In the genomic region with DNA sequence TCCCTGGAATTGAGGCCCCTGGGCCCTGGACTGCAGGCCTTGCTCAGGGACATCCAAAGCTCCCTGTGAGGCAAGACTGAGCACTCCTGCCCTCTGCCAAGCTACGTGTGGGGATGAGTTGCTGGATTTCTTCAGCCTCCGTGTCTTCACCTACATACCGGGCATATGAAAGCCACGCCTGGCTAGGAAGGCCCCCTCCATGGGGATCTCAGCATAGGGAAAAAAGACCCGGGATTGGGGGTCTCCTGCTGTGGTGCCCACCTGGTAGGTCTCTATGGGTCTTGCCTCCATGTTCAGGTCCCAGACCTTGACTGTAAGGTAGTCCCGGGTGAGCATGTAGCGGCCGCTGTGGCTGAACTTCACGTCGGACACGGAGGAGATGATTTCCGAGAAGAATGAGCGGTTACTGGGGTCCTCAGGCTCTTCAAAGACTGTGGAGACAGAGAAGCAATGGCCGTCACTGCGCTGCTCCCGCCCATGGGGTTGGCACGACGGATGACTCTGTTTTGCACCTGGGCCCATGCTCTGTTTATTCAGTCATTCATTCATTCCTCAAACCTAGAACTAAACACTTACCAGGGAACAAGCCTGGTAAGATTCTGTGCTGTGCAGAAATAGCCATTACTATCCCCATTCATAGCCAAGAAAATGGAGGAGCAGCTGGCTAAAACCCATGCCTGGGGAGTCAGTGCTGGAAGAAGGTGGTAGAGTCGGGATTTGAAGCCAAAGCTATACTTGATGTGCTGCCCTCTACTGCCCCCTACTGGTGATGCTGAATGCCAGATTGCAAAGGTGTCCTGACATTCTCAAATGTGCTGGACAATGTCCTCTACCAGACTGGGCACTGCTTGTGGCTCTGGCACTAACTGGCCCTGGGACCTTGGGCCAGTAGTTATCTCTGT, we compare ENCODE assay signal across 8 cellular contexts.
DNase-seq lines count a peak whose midpoint lies in the region; ATAC-seq, FAIRE-seq and TF ChIP-seq lines count a peak whose summit lies in the region.

No MANE protein-coding gene starts in this region.

- CTCF ChIA-PET in AG04449 (lab: Yijun Ruan, JAX) (interaction anchor here (1.0 to 23.8 kb wide), 5 partner anchors 11 to 213 kb away, joined by 3 to 1359 read pairs (median 12); a partner anchor contains a TSS), OCI-LY7 (lab: Charles Lee; ENCODE audit: unreplicated experiment) (no interaction called here)

- no peaks in the 10 kb centered on the region for H3K4me1 ChIP-seq in DND-41 (ENCODE audit: insufficient read depth, low read length)
- H3K4me1 ChIP-seq in OCI-LY7 (ENCODE audit: insufficient read depth, low read length, poor library complexity, severe bottlenecking), result peaks cover 12% of the 10 kb centered on the region

- no TSS peak for BruUV-seq in OCI-LY7 (replicated peaks; lab: Mats Ljungman, UMichigan)

- H4K20me1 ChIP-seq in DND-41 (ENCODE audit: insufficient read depth, low read length), result peaks cover 7% of the 10 kb centered on the region; the same call in 1 of the 2 replicates
- H4K20me1 ChIP-seq in OCI-LY7 (ENCODE audit: insufficient read depth, low read length), result no peaks in the 10 kb centered on the region; the same call in 1 of the 2 replicates

- H3K27ac ChIP-seq in DND-41 (ENCODE audit: low read length) (no peak overlapping the region), OCI-LY7 (ENCODE audit: low read depth, low read length, poor library complexity, severe bottlenecking) (no peak overlapping the region)

- peaks cover 5% of the 10 kb centered on the region for H3K27me3 ChIP-seq in DND-41 (ENCODE audit: insufficient read depth, low read length, poor library complexity)

- intact Hi-C loops in OCI-LY7 (cut with micrococcal nuclease; ENCODE audit: unreplicated experiment), result loop anchor here (5.0 kb wide), 1 partner anchor 214 kb away; no protein-coding TSS in a partner anchor

- no peak for DNase-seq in AG04449 (ENCODE audit: low read depth, low spot score)
- no peak for DNase-seq in DND-41
- peak; percentile 39 for DNase-seq in OCI-LY7 (ENCODE audit: low spot score)
- DNase-seq in fibroblast of villous mesenchyme (ENCODE audit: low read depth), result no peak
- no peak for DNase-seq in DMS79 treated with DMSO at 0.1 percent for 48 hours (lab: John Stamatoyannopoulos, UW)
- DNase-seq in HTR-8/SVneo (ENCODE audit: insufficient read length, low spot score), result no peak
- no peak for DNase-seq in omental fat pad (ENCODE audit: low spot score)

- H3K36me3 ChIP-seq in DND-41 (ENCODE audit: insufficient read depth, low read length), result no peaks in the 10 kb centered on the region
- H3K36me3 ChIP-seq in OCI-LY7 (ENCODE audit: insufficient read depth, low read length), result no peaks in the 10 kb centered on the region

- H3K9me3 ChIP-seq in DND-41 (ENCODE audit: insufficient read depth, low read length, severe bottlenecking), result no peaks in the 10 kb centered on the region
- H3K9me3 ChIP-seq in OCI-LY7 (ENCODE audit: low read length), result 0 out of 2 replicates have a peak, but pooled peaks cover 6% of the 10 kb centered on the region

- H3K79me2 ChIP-seq in DND-41 (ENCODE audit: insufficient read depth, low read length) (no peaks in the 10 kb centered on the region), OCI-LY7 (ENCODE audit: insufficient read depth, low read depth, low read length) (no peaks in the 10 kb centered on the region)

- TF ChIP-seq CTCF in AG04449 (IDR thresholded peaks at IDR 0.05; ENCODE audit: insufficient read depth, low read length, missing control alignments) (peak; percentile 33), DND-41 (IDR thresholded peaks at IDR 0.05; ENCODE audit: borderline replicate concordance, extremely low read depth, low read length, poor library complexity, severe bottlenecking) (peak; percentile 71), OCI-LY7 (conservative IDR thresholded peaks at IDR 0.05; ENCODE audit: low read length) (peak; percentile 83), fibroblast of villous mesenchyme (IDR thresholded peaks at IDR 0.05; ENCODE audit: insufficient read depth, low read depth, low read length) (peak; percentile 46), omental fat pad (IDR thresholded peaks at IDR 0.05) (no peak)

- ATAC-seq in DND-41 (ENCODE audit: insufficient read depth, low read depth) (no peak), omental fat pad (ENCODE audit: low FRiP score) (no peak), HG02571 (IDR thresholded peaks at IDR 0.05; ENCODE audit: unreplicated experiment) (no peak)

- no peak overlapping the region for H2AFZ ChIP-seq in DND-41 (ENCODE audit: low read depth, low read length)
- no peak overlapping the region for H2AFZ ChIP-seq in OCI-LY7 (ENCODE audit: low read length)

- FAIRE-seq in HTR-8/SVneo (lab: Jason Lieb, UNC), result no peak

- POLR2A ChIA-PET in AG04449 (lab: Yijun Ruan, JAX), result no interaction called here
- POLR2A ChIA-PET in OCI-LY7 (lab: Charles Lee), result no interaction called here

- no peak overlapping the region for H3K9ac ChIP-seq in DND-41 (ENCODE audit: low read depth, low read length)

- H3K4me3 ChIP-seq in AG04449 (ENCODE audit: low read depth, low read length), result no peak overlapping the region
- H3K4me3 ChIP-seq in DND-41 (ENCODE audit: low read depth in 1 of 2, low read length in 2 of 2), result no peak overlapping the region
- H3K4me3 ChIP-seq in OCI-LY7 (ENCODE audit: low read depth, low read length, poor library complexity, severe bottlenecking), result no peak overlapping the region
- H3K4me3 ChIP-seq in fibroblast of villous mesenchyme (ENCODE audit: low read depth, low read length), result no peak overlapping the region

- H3K4me2 ChIP-seq in DND-41 (ENCODE audit: insufficient read depth, low read length) (no peak overlapping the region), OCI-LY7 (ENCODE audit: low read length) (no peak overlapping the region)

- H3K9me2 ChIP-seq in OCI-LY7 (ENCODE audit: insufficient read depth, low read length), result no peaks in the 10 kb centered on the region

Comparison
In these comparisons a context has a peak if more than half of its experiments do, and no peak if none do; other contexts are left out.
1. CTCF ChIP-seq: peak in AG04449 (single experiment), DND-41 (single experiment), OCI-LY7 (single experiment) and fibroblast of villous mesenchyme (single experiment); none in omental fat pad (0 of 3).